In the genomic region with DNA sequence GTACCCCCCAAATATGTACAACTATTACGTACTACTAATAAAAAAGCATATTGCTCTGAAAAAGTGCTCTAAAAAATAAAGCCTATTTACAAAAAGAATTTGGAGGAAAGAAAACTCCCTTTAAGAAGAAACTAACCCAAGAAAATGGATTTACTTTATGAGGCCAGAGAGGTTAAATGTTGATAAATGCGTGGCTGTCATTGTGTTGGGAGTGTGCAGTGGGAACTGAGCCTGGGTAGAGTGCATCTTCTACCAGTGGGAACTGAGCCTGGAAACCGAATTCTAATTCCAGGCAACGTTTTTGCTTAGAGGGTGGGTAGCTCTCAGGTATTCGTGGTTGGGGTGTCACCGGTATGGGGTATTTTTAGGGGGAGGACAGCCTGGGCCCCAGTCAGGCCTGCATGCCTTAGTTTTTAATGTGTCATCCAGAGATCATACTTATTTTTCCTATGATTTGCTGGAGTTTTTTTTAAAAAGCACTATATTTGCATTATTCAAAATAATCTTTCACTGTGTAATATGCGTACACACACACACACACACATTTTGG, we compare ENCODE assay signal across 11 cellular contexts. TPM values are rescaled to one million over a fixed set of nuclear protein-coding genes. Genes with fewer than 3 reads are reported as not detected.
DNase-seq lines count a peak whose midpoint lies in the region; ATAC-seq and TF ChIP-seq lines count a peak whose summit lies in the region.
"Had no signal": no experiment of that assay in that cellular context is flagged by ENCODE, and none has a peak within 500 bp of the region (broad histone marks: within the 10 kb centered on the region; RNA-seq: fewer than 3 reads in every experiment).

No MANE protein-coding gene starts in this region.

- H3K23me2 ChIP-seq in H9 (ENCODE audit: insufficient read length, low read depth, low read length, poor library complexity, severe bottlenecking), result peaks cover 8% of the 10 kb centered on the region

- no peak overlapping the region for H2BK15ac ChIP-seq in H9 (ENCODE audit: low read depth, low read length)

- H3K9me3 ChIP-seq in CD4-positive, CD25-positive, alpha-beta regulatory T cell (ENCODE audit: control insufficient read depth in 2 of 2, low read length in 2 of 2), result no peaks in the 10 kb centered on the region
- H3K9me3 ChIP-seq in H9 (ENCODE audit: control insufficient read depth, low read depth, low read length), result no peaks in the 10 kb centered on the region
- H3K9me3 ChIP-seq: heart left ventricle had no signal

- ATAC-seq in CD4-positive, CD25-positive, alpha-beta regulatory T cell (ENCODE audit: low read depth in 2 of 2), result no peak
- peak; percentile 32 for ATAC-seq in activated T-helper 17 cell treated with anti-CD3 and anti-CD28 coated beads, Interleukin-2, amount 50 U/mL, for 72 hours (replicated peaks)
- ATAC-seq in naive B cell (ENCODE audit: low read depth in 2 of 2), result no peak
- no peak for ATAC-seq in HG03469 (IDR thresholded peaks at IDR 0.05; ENCODE audit: unreplicated experiment)
- ATAC-seq in GM18505 (IDR thresholded peaks at IDR 0.05; ENCODE audit: unreplicated experiment), result no peak

- H3T11ph ChIP-seq in H9 (ENCODE audit: low read length), result no peak overlapping the region

- H3K14ac ChIP-seq in H9 (ENCODE audit: insufficient read depth, low read length), result no peak overlapping the region

- H3K23ac ChIP-seq in H9 (ENCODE audit: insufficient read length, low read depth, low read length), result no peak overlapping the region

- POLR2A ChIA-PET in HEK293T (lab: Yijun Ruan, JAX), result interaction anchor here (1.4 kb wide), 1 partner anchor 24 kb away, joined by 7 read pairs; a partner anchor contains a TSS

- H2BK120ac ChIP-seq in H9 (ENCODE audit: low read depth, low read length, poor library complexity, severe bottlenecking), result no peak overlapping the region

- no peak for TF ChIP-seq CTCF in H9 (conservative IDR thresholded peaks at IDR 0.05)

- no peak overlapping the region for H4K91ac ChIP-seq in H9 (ENCODE audit: insufficient read length, low read depth, low read length)

- no peak overlapping the region for H2BK5ac ChIP-seq in H9 (ENCODE audit: insufficient read length, low read length)

- H3K4me3 Mint-ChIP-seq in CD4-positive, CD25-positive, alpha-beta regulatory T cell, result peak overlapping the region; percentile 80 to 97 (median 88)
- H3K4me3 Mint-ChIP-seq in H9 (peak overlapping the region; percentile 68 to 92), naive B cell (peak overlapping the region in 5 of 8 donors; percentile 73 to 89 (median 81))
- H3K4me3 Mint-ChIP-seq in activated T-helper 17 cell treated with anti-CD3 and anti-CD28 coated beads, Interleukin-2, amount 50 U/mL, for 72 hours, result peak overlapping the region; percentile 84

- H4K20me1 ChIP-seq in H9 (ENCODE audit: control insufficient read depth, insufficient read depth, insufficient read length), result no peaks in the 10 kb centered on the region

- TF ChIP-seq POLR2A in GM18505 (IDR thresholded peaks at IDR 0.05; ENCODE audit: borderline replicate concordance, extremely low read depth, insufficient read depth, insufficient read length), result no peak

- H3K27me3 Mint-ChIP-seq in CD4-positive, CD25-positive, alpha-beta regulatory T cell, result peaks cover 12% of the 10 kb centered on the region
- H3K27me3 Mint-ChIP-seq in H9 (ENCODE audit: low read depth) (peaks cover 88% of the 10 kb centered on the region), naive B cell (peaks cover 67 to 91% (median 77%) of the 10 kb centered on the region in 3 donors)
- no peaks in the 10 kb centered on the region for H3K27me3 Mint-ChIP-seq in activated T-helper 17 cell treated with anti-CD3 and anti-CD28 coated beads, Interleukin-2, amount 50 U/mL, for 72 hours

- no peaks in the 10 kb centered on the region for H3K9me3 Mint-ChIP-seq in CD4-positive, CD25-positive, alpha-beta regulatory T cell
- H3K9me3 Mint-ChIP-seq in H9 (no peaks in the 10 kb centered on the region; a peak in 1 of 5 replicates), naive B cell (peaks cover 0 to 11% (median 4%) of the 10 kb centered on the region in 7 donors)
- no peaks in the 10 kb centered on the region for H3K9me3 Mint-ChIP-seq in activated T-helper 17 cell treated with anti-CD3 and anti-CD28 coated beads, Interleukin-2, amount 50 U/mL, for 72 hours

- H3K27ac Mint-ChIP-seq in CD4-positive, CD25-positive, alpha-beta regulatory T cell, result peak overlapping the region in 1 of 3 donors; percentile 73
- H3K27ac Mint-ChIP-seq in H9 (no peak overlapping the region), naive B cell (peak overlapping the region in 1 of 6 donors; percentile 33)
- peak overlapping the region; percentile 47 for H3K27ac Mint-ChIP-seq in activated T-helper 17 cell treated with anti-CD3 and anti-CD28 coated beads, Interleukin-2, amount 50 U/mL, for 72 hours

- H3K4me1 Mint-ChIP-seq in CD4-positive, CD25-positive, alpha-beta regulatory T cell, result peaks cover 25 to 68% (median 48%) of the 10 kb centered on the region in 4 donors
- peaks cover 24 to 37% of the 10 kb centered on the region in 2 experiments for H3K4me1 Mint-ChIP-seq in H9
- peaks cover 43% of the 10 kb centered on the region for H3K4me1 Mint-ChIP-seq in activated T-helper 17 cell treated with anti-CD3 and anti-CD28 coated beads, Interleukin-2, amount 50 U/mL, for 72 hours
- H3K4me1 Mint-ChIP-seq in naive B cell, result peaks cover 21 to 31% (median 26%) of the 10 kb centered on the region in 3 donors

- no peaks in the 10 kb centered on the region for H3K27me3 ChIP-seq in CD4-positive, CD25-positive, alpha-beta regulatory T cell (ENCODE audit: control insufficient read depth, insufficient read depth, low read length)
- H3K27me3 ChIP-seq in H9 (ENCODE audit: insufficient read depth, low read length), result peaks cover 25% of the 10 kb centered on the region; the same call in 1 of the 2 replicates

- no peak overlapping the region for H3K9ac ChIP-seq in H9 (ENCODE audit: extremely low read depth, insufficient read length, low read length)

- H3K79me1 ChIP-seq in H9 (ENCODE audit: insufficient read depth, low read depth, low read length, poor library complexity, severe bottlenecking), result no peaks in the 10 kb centered on the region

- no peaks in the 10 kb centered on the region for H3K36me3 Mint-ChIP-seq in CD4-positive, CD25-positive, alpha-beta regulatory T cell
- H3K36me3 Mint-ChIP-seq in H9 (ENCODE audit: insufficient read depth in 1 of 3, low read depth in 3 of 3) (no peaks in the 10 kb centered on the region), naive B cell (peaks cover 0 to 15% of the 10 kb centered on the region in 2 donors)
- H3K36me3 Mint-ChIP-seq in activated T-helper 17 cell treated with anti-CD3 and anti-CD28 coated beads, Interleukin-2, amount 50 U/mL, for 72 hours (ENCODE audit: low read depth), result peaks cover 12% of the 10 kb centered on the region

- no peak overlapping the region for H4K5ac ChIP-seq in H9 (ENCODE audit: insufficient read length, low read depth, low read length)

- no peak overlapping the region for H2BK12ac ChIP-seq in H9 (ENCODE audit: insufficient read length, low read depth, low read length)

- H3K27ac ChIP-seq in CD4-positive, CD25-positive, alpha-beta regulatory T cell (ENCODE audit: insufficient read depth, low read length, poor library complexity, severe bottlenecking), result peak overlapping the region; percentile 11
- no peak overlapping the region for H3K27ac ChIP-seq in H9 (ENCODE audit: insufficient read length, low read depth, low read length)

- H3K4me2 ChIP-seq in H9 (ENCODE audit: insufficient read depth, insufficient read length, low read length), result peak overlapping the region; percentile 92

- H2BK20ac ChIP-seq in H9 (ENCODE audit: low read depth, low read length, poor library complexity, severe bottlenecking), result no peak overlapping the region

- no peak overlapping the region for H2AFZ ChIP-seq in H9 (ENCODE audit: low read length)

- CTCF ChIA-PET in HEK293T (lab: Yijun Ruan, JAX), result interaction anchor here (0.7 to 0.9 kb wide), 2 partner anchors 9 to 38 kb away, joined by 3 to 6 read pairs; no protein-coding TSS in a partner anchor

- H3K56ac ChIP-seq in H9 (ENCODE audit: insufficient read length, low read depth, low read length), result no peak overlapping the region

- H4K8ac ChIP-seq in H9 (replicated peaks; ENCODE audit: insufficient read length, low read depth, low read length), result no peak overlapping the region

- H3K18ac ChIP-seq in H9 (ENCODE audit: insufficient read length, low read depth, low read length), result no peak overlapping the region

- peaks cover 43% of the 10 kb centered on the region for H3K4me1 ChIP-seq in CD4-positive, CD25-positive, alpha-beta regulatory T cell (ENCODE audit: control insufficient read depth, insufficient read depth, low read length, poor library complexity, severe bottlenecking)
- no peaks in the 10 kb centered on the region for H3K4me1 ChIP-seq in H9 (ENCODE audit: insufficient read depth, low read length)

- DNase-seq in CD4-positive, CD25-positive, alpha-beta regulatory T cell, result no peak
- DNase-seq in H9 (no peak), naive B cell (no peak), cortex of kidney (lab: John Stamatoyannopoulos, UW) (no peak), HEK293T (ENCODE audit: extremely low spot score) (no peak)
- DNase-seq: Karpas-422, SHP77 treated with DMSO at 0.1 percent for 48 hours had no signal

- no peak overlapping the region for H3K4ac ChIP-seq in H9 (ENCODE audit: low read depth, low read length)

- no peaks in the 10 kb centered on the region for H3K36me3 ChIP-seq in CD4-positive, CD25-positive, alpha-beta regulatory T cell (ENCODE audit: control insufficient read depth, insufficient read depth, low read length)
- H3K36me3 ChIP-seq: heart left ventricle had no signal

- no peaks in the 10 kb centered on the region for H3K79me2 ChIP-seq in H9 (ENCODE audit: insufficient read depth, low read length)

- H2AK5ac ChIP-seq in H9 (ENCODE audit: insufficient read length, low read length), result no peak overlapping the region

- no CpG with 5 or more reads among the region's 7 CpGs for WGBS in H9 (ENCODE audit: extremely low coverage, insufficient read length, low lambda C conversion rate)

- peak overlapping the region; percentile 91 for H3K4me3 ChIP-seq in CD4-positive, CD25-positive, alpha-beta regulatory T cell (ENCODE audit: low read depth, low read length)

RNA-seq across cellular contexts. Expression of a gene that starts 24.1 kb away (rescaled TPM):
- total RNA-seq in CD4-positive, CD25-positive, alpha-beta regulatory T cell, result 59.0 TPM
- 10 to 100 TPM; 16.1 to 49.7 (median 30.2) TPM for polyA plus RNA-seq in CD4-positive, CD25-positive, alpha-beta regulatory T cell
- 63.4 and 67.2 TPM in 2 replicates for total RNA-seq in H9 (2021)
- 100 to 1,000 TPM in 1 of 2 donors, 10 to 100 TPM in 1; 92.7 to 111 TPM for total RNA-seq in activated T-helper 17 cell treated with anti-CD3 and anti-CD28 coated beads, Interleukin-2, amount 50 U/mL, for 72 hours
- 10 to 100 TPM; 18.1 to 50.1 (median 28.3) TPM for polyA plus RNA-seq in naive B cell (ENCODE audit: low read depth in 6 of 6)

RNA-seq across cellular contexts. Expression of a gene that starts 46.4 kb away (rescaled TPM):
- 0.30 TPM for total RNA-seq in CD4-positive, CD25-positive, alpha-beta regulatory T cell
- polyA plus RNA-seq in CD4-positive, CD25-positive, alpha-beta regulatory T cell, result under 1 TPM in 3 of 4 donors, not detected in 1; 0.41 to 0.61 (median 0.41) TPM
- 2.8 TPM in 2 replicates for total RNA-seq in H9 (2021)
- total RNA-seq in activated T-helper 17 cell treated with anti-CD3 and anti-CD28 coated beads, Interleukin-2, amount 50 U/mL, for 72 hours, result 1 to 10 TPM; 1.7 to 1.9 TPM
- under 1 TPM in 4 of 6 donors, not detected in 2; 0.24 to 0.27 (median 0.26) TPM for polyA plus RNA-seq in naive B cell (ENCODE audit: low read depth in 6 of 6)

RNA-seq across cellular contexts. Expression of a gene that starts 56.4 kb away (rescaled TPM):
- total RNA-seq in CD4-positive, CD25-positive, alpha-beta regulatory T cell, result 63.4 TPM
- polyA plus RNA-seq in CD4-positive, CD25-positive, alpha-beta regulatory T cell, result 10 to 100 TPM; 16.4 to 23.5 (median 19.5) TPM
- total RNA-seq in H9 (2021), result 38.1 and 41.4 TPM in 2 replicates
- 10 to 100 TPM; 41.7 to 48.6 TPM for total RNA-seq in activated T-helper 17 cell treated with anti-CD3 and anti-CD28 coated beads, Interleukin-2, amount 50 U/mL, for 72 hours
- 10 to 100 TPM in 4 of 6 donors, 1 to 10 TPM in 1, not detected in 1; 8.3 to 20.8 (median 16.4) TPM for polyA plus RNA-seq in naive B cell (ENCODE audit: low read depth in 6 of 6)
